Comparison of ENCODE assay signal across 1 cellular context in genomic region chr7:25069900-25070443, GRCh38.
TF ChIP-seq lines count a peak whose summit lies in the region.

No MANE protein-coding gene starts in this region.

TF ChIP-seq in HEK293, 187 proteins besides CTCF, POLR2A, EP300 and RAD21 (continued from another document):
- TF ChIP-seq ZSCAN18 (tag by site-specific recombination; IDR thresholded peaks at IDR 0.05) (no peak), HOXD13 (CRISPR knock-in tag; IDR thresholded peaks at IDR 0.05; ENCODE audit: borderline replicate concordance) (no peak), ZNF747 (tag by site-specific recombination; IDR thresholded peaks at IDR 0.05) (no peak), ZBTB1 (tag by site-specific recombination; IDR thresholded peaks at IDR 0.05) (no peak), ZNF335 (tag by site-specific recombination; conservative IDR thresholded peaks at IDR 0.05) (peak; percentile 53), ZBTB10 (tag by site-specific recombination; IDR thresholded peaks at IDR 0.05) (no peak), ZNF785 (tag by site-specific recombination; IDR thresholded peaks at IDR 0.05) (no peak), ZNF426 (tag by site-specific recombination; IDR thresholded peaks at IDR 0.05) (no peak), ZNF670 (tag by site-specific recombination; IDR thresholded peaks at IDR 0.05; ENCODE audit: low read depth) (no peak), PRDM1 (tag by site-specific recombination; IDR thresholded peaks at IDR 0.05) (peak; percentile 58), FEZF1 (tag by site-specific recombination; IDR thresholded peaks at IDR 0.05) (no peak), TCF7L2 (IDR thresholded peaks at IDR 0.05; ENCODE audit: borderline replicate concordance, low read depth, low read length) (no peak), ZNF76 (tag by site-specific recombination; IDR thresholded peaks at IDR 0.05; ENCODE audit: borderline replicate concordance, low read depth) (no peak), ZNF654 (tag by site-specific recombination; IDR thresholded peaks at IDR 0.05; ENCODE audit: low read depth) (peak; percentile 93), SCRT2 (tag by site-specific recombination; IDR thresholded peaks at IDR 0.05) (no peak), TRIM28 (IDR thresholded peaks at IDR 0.05; ENCODE audit: borderline replicate concordance, low read length) (no peak), WT1 (tag by site-specific recombination; IDR thresholded peaks at IDR 0.05) (no peak), ZNF248 (tag by site-specific recombination; IDR thresholded peaks at IDR 0.05) (no peak), ZNF274 (IDR thresholded peaks at IDR 0.05; ENCODE audit: low read length) (no peak), ZNF274 (tag by site-specific recombination; IDR thresholded peaks at IDR 0.05; ENCODE audit: borderline replicate concordance) (no peak), ZSCAN30 (tag by site-specific recombination; IDR thresholded peaks at IDR 0.05) (no peak), ZBTB48 (tag by site-specific recombination; IDR thresholded peaks at IDR 0.05) (no peak), ZNF398 (tag by site-specific recombination; IDR thresholded peaks at IDR 0.05) (peak; percentile 38; the same call in 1 of the 2 replicates)
- TF ChIP-seq, protein P1, sequence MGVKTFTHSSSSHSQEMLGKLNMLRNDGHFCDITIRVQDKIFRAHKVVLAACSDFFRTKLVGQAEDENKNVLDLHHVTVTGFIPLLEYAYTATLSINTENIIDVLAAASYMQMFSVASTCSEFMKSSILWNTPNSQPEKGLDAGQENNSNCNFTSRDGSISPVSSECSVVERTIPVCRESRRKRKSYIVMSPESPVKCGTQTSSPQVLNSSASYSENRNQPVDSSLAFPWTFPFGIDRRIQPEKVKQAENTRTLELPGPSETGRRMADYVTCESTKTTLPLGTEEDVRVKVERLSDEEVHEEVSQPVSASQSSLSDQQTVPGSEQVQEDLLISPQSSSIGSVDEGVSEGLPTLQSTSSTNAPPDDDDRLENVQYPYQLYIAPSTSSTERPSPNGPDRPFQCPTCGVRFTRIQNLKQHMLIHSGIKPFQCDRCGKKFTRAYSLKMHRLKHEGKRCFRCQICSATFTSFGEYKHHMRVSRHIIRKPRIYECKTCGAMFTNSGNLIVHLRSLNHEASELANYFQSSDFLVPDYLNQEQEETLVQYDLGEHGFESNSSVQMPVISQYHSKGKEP (tag by site-specific recombination; IDR thresholded peaks at IDR 0.05), result peak; percentile 71; the same call in 1 of the 2 replicates
